ENCODE assay signal across 15 cellular contexts in genomic region chr11:69377029-69377952, GRCh38.
A peak's percentile ranks its signal among the peaks of the same experiment; 100 is the strongest.
DNase-seq lines count a peak whose midpoint lies in the region; ATAC-seq, FAIRE-seq and TF ChIP-seq lines count a peak whose summit lies in the region.
"Had no signal": no experiment of that assay in that cellular context is flagged by ENCODE, and none has a peak within 500 bp of the region (broad histone marks: within the 10 kb centered on the region; RNA-seq: fewer than 3 reads in every experiment).

No MANE protein-coding gene starts in this region.

- H3K79me1 ChIP-seq in neuronal stem cell (ENCODE audit: low read depth, low read length) = no peaks in the 10 kb centered on the region

- POLR2A ChIA-PET in Caco-2 (lab: Charles Lee) = interaction anchor here (0.6 kb wide), 4 partner anchors 60 to 538 kb away, joined by 3 to 7 read pairs (median 6); no protein-coding TSS in a partner anchor

- intact Hi-C loops in Caco-2 (cut with micrococcal nuclease; ENCODE audit: unreplicated experiment) = no loop called here

- H3K4me2 ChIP-seq in neuronal stem cell (ENCODE audit: insufficient read depth, low read length, poor library complexity, severe bottlenecking) = no peak overlapping the region
- H3K4me2 ChIP-seq: KMS-11, smooth muscle cell had no signal

- DNase-seq in Caco-2 (peak in 1 of 2 experiments; percentile 56), HFFc6 (no peak), bronchial epithelial cell (ENCODE audit: low read depth) (peak; percentile 88), neuronal stem cell (ENCODE audit: low spot score) (no peak), D341Med (ENCODE audit: low spot score) (no peak), kidney tubule cell (ENCODE audit: low spot score) (no peak)
- DNase-seq: GOT3; NCI-H1436; stimulated activated naive CD4-positive, alpha-beta T cell; SW 1271 had no signal

- no peak for TF ChIP-seq CTCF in Caco-2 (IDR thresholded peaks at IDR 0.05; ENCODE audit: insufficient read depth in 1 of 2, low read depth in 1 of 2, low read length in 1 of 2, severe bottlenecking in 1 of 2, unreplicated experiment in 1 of 2)
- TF ChIP-seq CTCF in HFFc6 (IDR thresholded peaks at IDR 0.05) = no peak
- TF ChIP-seq CTCF in bronchial epithelial cell (IDR thresholded peaks at IDR 0.05; ENCODE audit: insufficient read depth, low read length, severe bottlenecking) = no peak

- H3K4me1 ChIP-seq in Caco-2 = peaks cover 15% of the 10 kb centered on the region
- H3K4me1 ChIP-seq in neuronal stem cell (ENCODE audit: control insufficient read depth in 2 of 2, insufficient read depth in 1 of 2, low read depth in 1 of 2, low read length in 2 of 2) = peaks cover 0 to 7% of the 10 kb centered on the region in 2 donors

- peak overlapping the region; percentile 52 for H2BK12ac ChIP-seq in neuronal stem cell (ENCODE audit: low read length)

- H3K36me3 ChIP-seq in Caco-2 (ENCODE audit: control insufficient read depth, insufficient read depth, low read length) = no peaks in the 10 kb centered on the region
- no peaks in the 10 kb centered on the region for H3K36me3 ChIP-seq in bronchial epithelial cell (ENCODE audit: control insufficient read depth, insufficient read depth, low read length)
- no peaks in the 10 kb centered on the region for H3K36me3 ChIP-seq in neuronal stem cell (replicated peaks in 1 of 2; ENCODE audit: control insufficient read depth in 2 of 2, insufficient read depth in 2 of 2, low read length in 2 of 2)
- H3K36me3 ChIP-seq: BLaER1 treated with 17β-estradiol and CSF1 and Interleukin-3, amounts not matched to agents 10 nM and 100 nM had no signal

- H3K27me3 Mint-ChIP-seq in Caco-2 (ENCODE audit: insufficient read depth, unreplicated experiment) (no peaks in the 10 kb centered on the region), HFFc6 (ENCODE audit: insufficient read depth) (peaks cover 14% of the 10 kb centered on the region)

- no peak overlapping the region for H3K4ac ChIP-seq in neuronal stem cell (ENCODE audit: low read length)

- H3K9me3 ChIP-seq in Caco-2 (no peaks in the 10 kb centered on the region), neuronal stem cell (replicated peaks in 1 of 2; ENCODE audit: control insufficient read depth in 2 of 2, insufficient read depth in 1 of 2, low read depth in 1 of 2, low read length in 2 of 2) (no peaks in the 10 kb centered on the region)
- H3K9me3 ChIP-seq: BLaER1 treated with 17β-estradiol and CSF1 and Interleukin-3, amounts not matched to agents 10 nM and 100 nM had no signal

- H4K8ac ChIP-seq in neuronal stem cell (ENCODE audit: low read depth, low read length) = no peak overlapping the region

- FAIRE-seq in bronchial epithelial cell (lab: Jason Lieb, UNC) = no peak

- H3K4me1 Mint-ChIP-seq in Caco-2 (ENCODE audit: low read depth, unreplicated experiment) (peaks cover 16% of the 10 kb centered on the region), HFFc6 (ENCODE audit: low read depth) (peaks cover 6% of the 10 kb centered on the region; the same call in 1 of the 2 replicates)

- WGBS in neuronal stem cell (ENCODE audit: extremely low coverage in 2 of 2, insufficient read length in 2 of 2, insufficient replicate concordance in 1 of 2), 2 donors = no CpG with 5 or more reads among the region's 54 CpGs

- peak overlapping the region; percentile 69 for H2BK15ac ChIP-seq in neuronal stem cell (ENCODE audit: low read length)

- peak overlapping the region; percentile 41 for H3K18ac ChIP-seq in neuronal stem cell (ENCODE audit: low read length)

- no peak overlapping the region for H3K4me3 ChIP-seq in Caco-2 (ENCODE audit: low read depth, low read length)
- peak overlapping the region; percentile 0 for H3K4me3 ChIP-seq in bronchial epithelial cell (ENCODE audit: low read depth, low read length)
- no peak overlapping the region for H3K4me3 ChIP-seq in neuronal stem cell (ENCODE audit: low read length in 2 of 2)
- H3K4me3 ChIP-seq: BLaER1 treated with 17β-estradiol and CSF1 and Interleukin-3, amounts not matched to agents 10 nM and 100 nM; smooth muscle cell had no signal

- peak overlapping the region; percentile 86 for H2AK5ac ChIP-seq in neuronal stem cell (ENCODE audit: low read depth, low read length)

- ATAC-seq in HG02642 (IDR thresholded peaks at IDR 0.05; ENCODE audit: poor library complexity, unreplicated experiment) = no peak

- H2BK120ac ChIP-seq in neuronal stem cell (ENCODE audit: low read depth, low read length) = peak overlapping the region; percentile 89

- peak overlapping the region; percentile 18 for H3K27ac Mint-ChIP-seq in Caco-2 (ENCODE audit: unreplicated experiment)
- H3K27ac Mint-ChIP-seq in HFFc6 = peak overlapping the region; percentile 42; the same call in 1 of the 2 replicates

- no TSS peak for BruUV-seq in Caco-2 (replicated peaks; lab: Mats Ljungman, UMichigan)

- no peak overlapping the region for H2AFZ ChIP-seq in neuronal stem cell (ENCODE audit: low read length)

- H3K9me3 Mint-ChIP-seq in Caco-2 (ENCODE audit: unreplicated experiment) (no peaks in the 10 kb centered on the region), HFFc6 (no peaks in the 10 kb centered on the region)
- H3K9me3 Mint-ChIP-seq: neural crest cell had no signal

- H4K91ac ChIP-seq in neuronal stem cell (ENCODE audit: low read depth, low read length, poor library complexity) = no peak overlapping the region

- H3K4me3 Mint-ChIP-seq in Caco-2 (ENCODE audit: unreplicated experiment) = no peak overlapping the region
- H3K4me3 Mint-ChIP-seq in HFFc6 = no peak overlapping the region
- H3K4me3 Mint-ChIP-seq: neural crest cell had no signal

- H3K9ac ChIP-seq in neuronal stem cell (ENCODE audit: low read depth, low read length, poor library complexity) = peak overlapping the region; percentile 40
- H3K9ac ChIP-seq: BLaER1 treated with 17β-estradiol and CSF1 and Interleukin-3, amounts not matched to agents 10 nM and 100 nM; KMS-11 had no signal

- H3K36me3 Mint-ChIP-seq in Caco-2 (ENCODE audit: insufficient read depth, unreplicated experiment) (peaks cover 6% of the 10 kb centered on the region), HFFc6 (ENCODE audit: low read depth) (peaks cover 22% of the 10 kb centered on the region)

- H3K14ac ChIP-seq in neuronal stem cell (ENCODE audit: low read length) = no peak overlapping the region

- H3K27ac ChIP-seq in neuronal stem cell (replicated peaks; ENCODE audit: low read length) = no peak overlapping the region
- H3K27ac ChIP-seq: KMS-11 had no signal

- H2BK5ac ChIP-seq in neuronal stem cell (ENCODE audit: low read length) = peak overlapping the region; percentile 13

- CTCF ChIA-PET in Caco-2 (lab: Charles Lee) = no interaction called here

- peak overlapping the region; percentile 75 for H3K23ac ChIP-seq in neuronal stem cell (ENCODE audit: low read depth, low read length, poor library complexity)

- no peaks in the 10 kb centered on the region for H3K27me3 ChIP-seq in Caco-2 (replicated peaks; ENCODE audit: control insufficient read depth, insufficient read depth, low read length)
- no peaks in the 10 kb centered on the region for H3K27me3 ChIP-seq in bronchial epithelial cell (ENCODE audit: control insufficient read depth, insufficient read depth, low read length)
- H3K27me3 ChIP-seq in neuronal stem cell (ENCODE audit: control insufficient read depth in 3 of 3, insufficient read depth in 3 of 3, low read depth in 1 of 3, low read length in 3 of 3) = no peaks in the 10 kb centered on the region
- H3K27me3 ChIP-seq: BLaER1 treated with 17β-estradiol and CSF1 and Interleukin-3, amounts not matched to agents 10 nM and 100 nM had no signal
